In genomic region chr7:1749351-1749863, GRCh38 we compare ENCODE assay signal across 20 cellular contexts.
"Had no signal": no experiment of that assay in that cellular context is flagged by ENCODE, and none has a peak within 500 bp of the region (broad histone marks: within the 10 kb centered on the region; RNA-seq: fewer than 3 reads in every experiment).

No MANE protein-coding gene starts in this region.

- H3K27me3 Mint-ChIP-seq: activated naive CD8-positive, alpha-beta T cell treated with anti-CD3 and anti-CD28 coated beads for 36 hours had no signal

- ATAC-seq: activated T-helper 17 cell treated with anti-CD3 and anti-CD28 coated beads, Interleukin-2, amount 50 U/mL, for 72 hours; left colon; naive thymus-derived CD8-positive, alpha-beta T cell; sciatic nerve had no signal

- H3K36me3 Mint-ChIP-seq: activated naive CD8-positive, alpha-beta T cell treated with anti-CD3 and anti-CD28 coated beads for 36 hours; naive thymus-derived CD8-positive, alpha-beta T cell; type B pancreatic cell had no signal

- H3K27ac Mint-ChIP-seq: activated naive CD8-positive, alpha-beta T cell treated with anti-CD3 and anti-CD28 coated beads for 36 hours; activated T-helper 17 cell treated with anti-CD3 and anti-CD28 coated beads, Interleukin-2, amount 50 U/mL, for 72 hours; type B pancreatic cell had no signal

- DNase-seq: activated CD4-positive, CD25-positive, alpha-beta regulatory T cell treated with anti-CD3 and anti-CD28 coated beads, Interleukin-2, amount 50 U/mL, for 72 hours; activated naive CD8-positive, alpha-beta T cell treated with anti-CD3 and anti-CD28 coated beads for 36 hours; activated T-cell treated with anti-CD3 and anti-CD28 coated beads, Interleukin-2, amount 50 U/mL, for 1 hour; cerebellar nuclear complex; head of caudate nucleus; islet precursor cell; left colon; stimulated activated CD4-positive, alpha-beta T cell treated with anti-CD3 and anti-CD28 coated beads, Interleukin-4, amount 100 ng/mL, for 1 hour; stimulated activated naive CD4-positive, alpha-beta T cell treated with Interleukin-2 at 50 U/mL for 16 hours; T-helper 1 cell; WERI-Rb-1 had no signal

- H3K4me3 ChIP-seq: breast epithelium, coronary artery, esophagus muscularis mucosa, lung, thoracic aorta had no signal

- H3K4me1 Mint-ChIP-seq: activated T-helper 17 cell treated with anti-CD3 and anti-CD28 coated beads, Interleukin-2, amount 50 U/mL, for 72 hours had no signal

- H3K9me3 Mint-ChIP-seq: activated naive CD8-positive, alpha-beta T cell treated with anti-CD3 and anti-CD28 coated beads for 36 hours; activated T-helper 17 cell treated with anti-CD3 and anti-CD28 coated beads, Interleukin-2, amount 50 U/mL, for 72 hours; type B pancreatic cell had no signal

- H3K4me1 ChIP-seq: breast epithelium had no signal

- H3K36me3 ChIP-seq: breast epithelium, thoracic aorta had no signal

- H3K4me3 Mint-ChIP-seq: activated naive CD8-positive, alpha-beta T cell treated with anti-CD3 and anti-CD28 coated beads for 36 hours; activated T-helper 17 cell treated with anti-CD3 and anti-CD28 coated beads, Interleukin-2, amount 50 U/mL, for 72 hours; naive thymus-derived CD8-positive, alpha-beta T cell; type B pancreatic cell had no signal

- H3K9me3 ChIP-seq: breast epithelium, esophagus muscularis mucosa, thoracic aorta had no signal

- H3K27ac ChIP-seq: breast epithelium, coronary artery, esophagus muscularis mucosa, thoracic aorta, WERI-Rb-1 had no signal
